In genomic region chr5:62340392-62340791, GRCh38 we compare ENCODE assay signal across 11 cellular contexts. TPM values are rescaled to one million over a fixed set of nuclear protein-coding genes. Genes with fewer than 3 reads are reported as not detected.
A peak's percentile ranks its signal among the peaks of the same experiment; 100 is the strongest.
DNase-seq lines count a peak whose midpoint lies in the region; ATAC-seq, FAIRE-seq and TF ChIP-seq lines count a peak whose summit lies in the region.
"Had no signal": no experiment of that assay in that cellular context is flagged by ENCODE, and none has a peak within 500 bp of the region (broad histone marks: within the 10 kb centered on the region; RNA-seq: fewer than 3 reads in every experiment).

No MANE protein-coding gene starts in this region.

- no peaks in the 10 kb centered on the region for H3K23me2 ChIP-seq in H1 (ENCODE audit: low read depth, low read length)

- H4K5ac ChIP-seq in H1 (ENCODE audit: insufficient read length, low read depth, low read length): no peak overlapping the region

- peaks cover 45% of the 10 kb centered on the region for H3K4me1 Mint-ChIP-seq in activated CD4-positive, alpha-beta T cell treated with anti-CD3 and anti-CD28 coated beads, Interleukin-2, amount 10 ng/mL, durations not matched to agents 7 days and 5 days

- H3K27me3 ChIP-seq in H1 (replicated peaks in 1 of 4; ENCODE audit: control insufficient read depth in 3 of 4, extremely low read depth in 1 of 4, insufficient read depth in 3 of 4, low read length in 3 of 4): no peaks in the 10 kb centered on the region
- H3K27me3 ChIP-seq: colonic mucosa had no signal

- H3K4me2 ChIP-seq in H1 (ENCODE audit: insufficient read depth in 1 of 2, low read depth in 2 of 2, low read length in 2 of 2): no peak overlapping the region

- no peaks in the 10 kb centered on the region for H3K36me3 ChIP-seq in H1 (ENCODE audit: control insufficient read depth in 2 of 4, insufficient read depth in 4 of 4, low read length in 3 of 4)
- H3K36me3 ChIP-seq: colonic mucosa had no signal

- TF ChIP-seq RAD21 in H1 (IDR thresholded peaks at IDR 0.05 in 1 of 2, conservative IDR thresholded peaks at IDR 0.05 in 1 of 2; ENCODE audit: low read depth in 2 of 2, low read length in 2 of 2): peak; percentile 25 to 28; a peak in 3 of 4 replicates

- TF ChIP-seq POLR2A in H1 (IDR thresholded peaks at IDR 0.05; ENCODE audit: control extremely low read depth in 1 of 2, low read depth in 2 of 2, low read length in 2 of 2): no peak
- no peak for TF ChIP-seq POLR2A in GM12891 (IDR thresholded peaks at IDR 0.05; ENCODE audit: low read depth, low read length)

- no peak overlapping the region for H3K27ac Mint-ChIP-seq in activated CD4-positive, alpha-beta T cell treated with anti-CD3 and anti-CD28 coated beads, Interleukin-2, amount 10 ng/mL, durations not matched to agents 7 days and 5 days

- H3K14ac ChIP-seq in H1 (ENCODE audit: insufficient read length): no peak overlapping the region

- H3K79me1 ChIP-seq in H1 (ENCODE audit: low read depth, low read length): peaks cover 3% of the 10 kb centered on the region; the same call in 1 of the 2 replicates

- peak; percentile 26 for DNase-seq in activated CD4-positive, alpha-beta T cell treated with anti-CD3 and anti-CD28 coated beads, Interleukin-2, amount 10 ng/mL, durations not matched to agents 7 days and 5 days
- no peak for DNase-seq in activated CD4-positive, alpha-beta T cell treated with anti-CD3 and anti-CD28 coated beads, Interleukin-2, amount 50 U/mL, for 1 hour
- DNase-seq in NCI-H1694 (lab: John Stamatoyannopoulos, UW) (peak; percentile 16), H1 (ENCODE audit: low read depth in 1 of 2, low spot score in 2 of 2) (no peak), retinal pigment epithelial cell (ENCODE audit: low read depth) (no peak), GM12891 (ENCODE audit: insufficient read length, low spot score) (no peak)
- DNase-seq: activated CD4-positive, alpha-beta T cell treated with anti-CD3 and anti-CD28 coated beads for 36 hours; colonic mucosa had no signal

- H3K4ac ChIP-seq in H1 (replicated peaks; ENCODE audit: insufficient read length, low read depth, low read length): no peak overlapping the region

- TF ChIP-seq CTCF in H1 (IDR thresholded peaks at IDR 0.05; ENCODE audit: control extremely low read depth in 1 of 3, insufficient read depth in 1 of 3, low read depth in 1 of 3, low read length in 3 of 3) (peak in 1 of 3 experiments; percentile 61; a peak in 2 of 4 replicates), retinal pigment epithelial cell (conservative IDR thresholded peaks at IDR 0.05; ENCODE audit: low read depth, low read length) (peak; percentile 43)

- 81% methylated on average over 1 of the region's 1 CpG; no CpG with 5 or more reads in 1 of the 2 experiments for WGBS in H1 (ENCODE audit: extremely low coverage in 1 of 2, insufficient coverage in 1 of 2, insufficient read length in 1 of 2, insufficient replicate concordance in 2 of 2, low coverage in 1 of 2, low lambda C conversion rate in 2 of 2, missing lambda C conversion rate in 1 of 2), 2 experiments

- H3K4me1 ChIP-seq in H1 (replicated peaks in 1 of 4; ENCODE audit: control insufficient read depth in 3 of 4, insufficient read depth in 4 of 4, low read length in 3 of 4): no peaks in the 10 kb centered on the region
- H3K4me1 ChIP-seq: colonic mucosa had no signal

- H3K9me3 ChIP-seq in H1 (ENCODE audit: insufficient read depth in 2 of 2, low read depth in 1 of 2, low read length in 1 of 2): no peaks in the 10 kb centered on the region
- H3K9me3 ChIP-seq: colonic mucosa had no signal

- no peak overlapping the region for H3K23ac ChIP-seq in H1 (ENCODE audit: insufficient read length)

- FAIRE-seq in H1 (lab: Jason Lieb, UNC): no peak
- FAIRE-seq in GM12891 (lab: Jason Lieb, UNC): no peak

- H3K9ac ChIP-seq in H1 (replicated peaks in 1 of 4; ENCODE audit: extremely low read depth in 1 of 4, low read depth in 3 of 4, low read length in 3 of 4): no peak overlapping the region

- no peak overlapping the region for H2BK120ac ChIP-seq in H1 (replicated peaks; ENCODE audit: low read depth, low read length)

- no peaks in the 10 kb centered on the region for H3K27me3 Mint-ChIP-seq in activated CD4-positive, alpha-beta T cell treated with anti-CD3 and anti-CD28 coated beads, Interleukin-2, amount 10 ng/mL, durations not matched to agents 7 days and 5 days
- H3K27me3 Mint-ChIP-seq: activated CD4-positive, alpha-beta T cell treated with anti-CD3 and anti-CD28 coated beads for 36 hours; naive thymus-derived CD8-positive, alpha-beta T cell had no signal

- H2BK5ac ChIP-seq in H1 (ENCODE audit: low read depth, low read length): no peak overlapping the region

- peaks cover 8 to 13% of the 10 kb centered on the region in 2 experiments for H4K20me1 ChIP-seq in H1 (replicated peaks in 1 of 2; ENCODE audit: control insufficient read depth in 1 of 2, insufficient read depth in 2 of 2, low read length in 2 of 2)

- CTCF ChIA-PET in activated CD4-positive, alpha-beta T cell treated with anti-CD3 and anti-CD28 coated beads, Interleukin-2, amount 10 ng/mL, durations not matched to agents 7 days and 5 days (lab: Charles Lee): no interaction called here
- CTCF ChIA-PET in H1 (lab: Charles Lee; ENCODE audit: partially characterized antibody): interaction anchor here (0.6 to 1.6 kb wide), 8 partner anchors 10 to 164 kb away, joined by 3 to 4 read pairs (median 3); no protein-coding TSS in a partner anchor

- no peak overlapping the region for H3K27ac ChIP-seq in H1 (ENCODE audit: low read depth, low read length)
- H3K27ac ChIP-seq: colonic mucosa had no signal

- no peaks in the 10 kb centered on the region for H3K9me3 Mint-ChIP-seq in activated CD4-positive, alpha-beta T cell treated with anti-CD3 and anti-CD28 coated beads, Interleukin-2, amount 10 ng/mL, durations not matched to agents 7 days and 5 days
- H3K9me3 Mint-ChIP-seq: naive thymus-derived CD8-positive, alpha-beta T cell had no signal

- no peak overlapping the region for H3K18ac ChIP-seq in H1 (ENCODE audit: extremely low read depth, low read length)

- H3K56ac ChIP-seq in H1 (replicated peaks; ENCODE audit: insufficient read length, low read depth, low read length): no peak overlapping the region

- H4K8ac ChIP-seq in H1 (ENCODE audit: extremely low read depth, insufficient read depth, low read length): no peak overlapping the region

- no peak overlapping the region for H2BK20ac ChIP-seq in H1 (ENCODE audit: low read length)

- peaks cover 11 to 80% of the 10 kb centered on the region in 2 experiments for H3K79me2 ChIP-seq in H1 (ENCODE audit: control insufficient read depth in 1 of 2, insufficient read depth in 2 of 2, low read length in 2 of 2)

- TF ChIP-seq EP300 in H1 (IDR thresholded peaks at IDR 0.05; ENCODE audit: borderline replicate concordance in 1 of 2, low read depth in 2 of 2, low read length in 2 of 2): no peak

- H3K36me3 Mint-ChIP-seq in activated CD4-positive, alpha-beta T cell treated with anti-CD3 and anti-CD28 coated beads, Interleukin-2, amount 10 ng/mL, durations not matched to agents 7 days and 5 days (ENCODE audit: low read depth): peaks cover 24% of the 10 kb centered on the region

- no peak for ATAC-seq in HG03175 (IDR thresholded peaks at IDR 0.05; ENCODE audit: unreplicated experiment)
- ATAC-seq in HG03135 (IDR thresholded peaks at IDR 0.05; ENCODE audit: unreplicated experiment): no peak
- ATAC-seq: naive thymus-derived CD8-positive, alpha-beta T cell had no signal

- POLR2A ChIA-PET in activated CD4-positive, alpha-beta T cell treated with anti-CD3 and anti-CD28 coated beads, Interleukin-2, amount 10 ng/mL, durations not matched to agents 7 days and 5 days (lab: Charles Lee): no interaction called here
- POLR2A ChIA-PET in H1 (lab: Charles Lee; ENCODE audit: partially characterized antibody): no interaction called here

- no peak overlapping the region for H2AK5ac ChIP-seq in H1 (ENCODE audit: low read depth, low read length)

- H3K4me3 ChIP-seq in H1 (ENCODE audit: extremely low read depth in 1 of 4, insufficient read depth in 2 of 4, low read depth in 3 of 4, low read length in 4 of 4) (no peak overlapping the region), retinal pigment epithelial cell (ENCODE audit: low read length) (no peak overlapping the region)
- H3K4me3 ChIP-seq: colonic mucosa had no signal

- no peak overlapping the region for H2BK12ac ChIP-seq in H1 (ENCODE audit: low read depth, low read length)

- no peak overlapping the region for H2BK15ac ChIP-seq in H1 (ENCODE audit: low read length)

- H4K91ac ChIP-seq in H1 (replicated peaks; ENCODE audit: insufficient read length, low read length): no peak overlapping the region

- H2AFZ ChIP-seq in H1 (ENCODE audit: low read length): no peak overlapping the region

- H3K4me3 Mint-ChIP-seq in activated CD4-positive, alpha-beta T cell treated with anti-CD3 and anti-CD28 coated beads, Interleukin-2, amount 10 ng/mL, durations not matched to agents 7 days and 5 days: no peak overlapping the region
- H3K4me3 Mint-ChIP-seq: activated CD4-positive, alpha-beta T cell treated with anti-CD3 and anti-CD28 coated beads for 36 hours had no signal

TF ChIP-seq in H1, 55 proteins besides CTCF, POLR2A, EP300 and RAD21 (continues in another document):
- TF ChIP-seq TEAD4 (IDR thresholded peaks at IDR 0.05; ENCODE audit: low read depth, low read length) (no peak), CREB1 (IDR thresholded peaks at IDR 0.05) (no peak), RNF2 (IDR thresholded peaks at IDR 0.05; ENCODE audit: borderline replicate concordance, low read depth, low read length, missing control alignments, poor library complexity, severe bottlenecking) (no peak), RFX5 (IDR thresholded peaks at IDR 0.05; ENCODE audit: borderline replicate concordance, low read depth, low read length) (no peak)

TF ChIP-seq in GM12891, 5 proteins besides CTCF, POLR2A, EP300 and RAD21:
- no peak for TF ChIP-seq SPI1 (IDR thresholded peaks at IDR 0.05; ENCODE audit: low read depth, low read length)
- TF ChIP-seq TAF1 (IDR thresholded peaks at IDR 0.05; ENCODE audit: low read depth, low read length): no peak
- TF ChIP-seq POU2F2 (IDR thresholded peaks at IDR 0.05; ENCODE audit: low read depth, low read length): no peak
- TF ChIP-seq POLR2AphosphoS5 (IDR thresholded peaks at IDR 0.05; ENCODE audit: low read depth, low read length): no peak
- TF ChIP-seq PAX5 (IDR thresholded peaks at IDR 0.05; ENCODE audit: insufficient read depth, low read length, severe bottlenecking): no peak

RNA-seq across cellular contexts. Expression of gene KIF2A, which starts 34.4 kb away (rescaled TPM):
- 100 to 1,000 TPM; 151 to 204 TPM for total RNA-seq in activated CD4-positive, alpha-beta T cell treated with anti-CD3 and anti-CD28 coated beads, Interleukin-2, amount 10 ng/mL, durations not matched to agents 7 days and 5 days
- total RNA-seq in H1 (2021; fragmentation: NEBNext Ultra II Directional; extraction: Animal tissue kit (Norgen Biotek cat#: 25700)): 92.4 and 97.1 TPM in 2 replicates
- 13.1 and 18.4 TPM in 2 replicates for polyA plus RNA-seq in H1 (2011; rRNA removed)
- polyA plus RNA-seq in H1 (2011; cell fraction: cytosol; rRNA removed): 28.5 TPM
- polyA plus RNA-seq in H1 (2011; cell fraction: nucleus; rRNA removed): 12.2 TPM
- 32.4 to 65.8 TPM (median 42.2 TPM) in 4 replicates for polyA plus RNA-seq in H1 (2012, experiment 1 of 2)
- 4.1 TPM for polyA plus RNA-seq in H1 (2012, experiment 2 of 2)
- 78.1 TPM for polyA plus RNA-seq in H1 (2013, experiment 1 of 2)
- polyA plus RNA-seq in H1 (2013, experiment 2 of 2): 76.4 TPM
- polyA minus RNA-seq in H1 (2011; rRNA and poly(A)+ RNA removed): 47.7 and 66.5 TPM in 2 replicates
- polyA minus RNA-seq in H1 (2011; cell fraction: cytosol; rRNA and poly(A)+ RNA removed): 37.7 TPM
- 123 TPM for polyA minus RNA-seq in H1 (2011; cell fraction: nucleus; rRNA and poly(A)+ RNA removed)
- 43.8 TPM for polyA plus RNA-seq in GM12891 (2012; ENCODE audit: low read depth, missing spikeins)

Comparison
In these comparisons a context has a peak if more than half of its experiments do, and no peak if none do; other contexts are left out.
1. DNase-seq: peak in activated CD4-positive, alpha-beta T cell treated with anti-CD3 and anti-CD28 coated beads, Interleukin-2, amount 10 ng/mL, durations not matched to agents 7 days and 5 days (single experiment) and NCI-H1694 (single experiment); none in activated CD4-positive, alpha-beta T cell treated with anti-CD3 and anti-CD28 coated beads, Interleukin-2, amount 50 U/mL, for 1 hour (single experiment), H1 (0 of 2), retinal pigment epithelial cell (single experiment) and GM12891 (single experiment).